ENCODE assay signal across 15 cellular contexts in genomic region chr12:91893476-91893875, GRCh38.
A peak's percentile ranks its signal among the peaks of the same experiment; 100 is the strongest.
DNase-seq lines count a peak whose midpoint lies in the region; ATAC-seq, FAIRE-seq and TF ChIP-seq lines count a peak whose summit lies in the region.
"Had no signal": no experiment of that assay in that cellular context is flagged by ENCODE, and none has a peak within 500 bp of the region (broad histone marks: within the 10 kb centered on the region; RNA-seq: fewer than 3 reads in every experiment).

No MANE protein-coding gene starts in this region.

- no peaks in the 10 kb centered on the region for H4K20me1 ChIP-seq in HepG2 (ENCODE audit: insufficient read depth, low read length)

- H3K4me1 ChIP-seq in prostate gland (replicated peaks) (no peaks in the 10 kb centered on the region), HepG2 (ENCODE audit: insufficient read depth, low read length) (no peaks in the 10 kb centered on the region)

- no peak overlapping the region for H3K4me3 ChIP-seq in bronchial epithelial cell (ENCODE audit: low read depth, low read length)
- H3K4me3 ChIP-seq in prostate gland = no peak overlapping the region
- H3K4me3 ChIP-seq in HepG2 (replicated peaks in 1 of 3; ENCODE audit: insufficient read depth in 1 of 3, low read depth in 2 of 3, low read length in 3 of 3) = no peak overlapping the region

- in situ Hi-C loops in HepG2 (cut with HindIII; ENCODE audit: extremely low pct_ligation_motif_present, low pct_unique_long_range_greater_than_20kb) = no loop called here

- ATAC-seq in HepG2 = no peak
- ATAC-seq in stimulated activated effector memory CD8-positive, alpha-beta T cell treated with anti-CD3 and anti-CD28 coated beads, Interleukin-12 subunit alpha, Interleukin-12 subunit beta, amount 100 ng/mL, for 72 hours = no peak

- H3K27me3 ChIP-seq in bronchial epithelial cell (ENCODE audit: control insufficient read depth, insufficient read depth, low read length) (no peaks in the 10 kb centered on the region), prostate gland (replicated peaks; ENCODE audit: insufficient read depth) (no peaks in the 10 kb centered on the region), HepG2 (ENCODE audit: control insufficient read depth in 1 of 2, insufficient read depth in 2 of 2, low read length in 2 of 2) (no peaks in the 10 kb centered on the region)

- no peak for FAIRE-seq in bronchial epithelial cell (lab: Jason Lieb, UNC)
- FAIRE-seq in HepG2 (lab: Jason Lieb, UNC) = no peak

- H3K9me3 ChIP-seq in prostate gland (no peaks in the 10 kb centered on the region), HepG2 (ENCODE audit: low read length) (no peaks in the 10 kb centered on the region)

- H3K4me3 Mint-ChIP-seq in stimulated activated effector memory CD8-positive, alpha-beta T cell treated with anti-CD3 and anti-CD28 coated beads, Interleukin-12 subunit alpha, Interleukin-12 subunit beta, amount 100 ng/mL, for 72 hours = no peak overlapping the region
- H3K4me3 Mint-ChIP-seq: CD14-positive monocyte, HFFc6 had no signal

- TF ChIP-seq RAD21 in HepG2 (CRISPR knock-in tag; IDR thresholded peaks at IDR 0.05) = no peak

- no peaks in the 10 kb centered on the region for H3K4me1 Mint-ChIP-seq in stimulated activated effector memory CD8-positive, alpha-beta T cell treated with anti-CD3 and anti-CD28 coated beads, Interleukin-12 subunit alpha, Interleukin-12 subunit beta, amount 100 ng/mL, for 72 hours
- H3K4me1 Mint-ChIP-seq: CD14-positive monocyte had no signal

- no peak overlapping the region for H3K9ac ChIP-seq in HepG2 (ENCODE audit: insufficient read depth, low read depth, low read length)

- H3K79me2 ChIP-seq in HepG2 (ENCODE audit: insufficient read depth, low read length) = no peaks in the 10 kb centered on the region

- H3K36me3 ChIP-seq in bronchial epithelial cell (ENCODE audit: control insufficient read depth, insufficient read depth, low read length) (no peaks in the 10 kb centered on the region), prostate gland (no peaks in the 10 kb centered on the region), HepG2 (replicated peaks in 1 of 2; ENCODE audit: control insufficient read depth in 1 of 2, insufficient read depth in 2 of 2, low read length in 2 of 2) (no peaks in the 10 kb centered on the region)

- TF ChIP-seq CTCF in bronchial epithelial cell (IDR thresholded peaks at IDR 0.05; ENCODE audit: insufficient read depth, low read length, severe bottlenecking) (no peak), prostate gland (IDR thresholded peaks at IDR 0.05) (no peak), HepG2 (CRISPR knock-in tag; IDR thresholded peaks at IDR 0.05) (no peak)

- TF ChIP-seq EP300 in HepG2 (IDR thresholded peaks at IDR 0.05; ENCODE audit: low read depth in 2 of 2, low read length in 2 of 2) = no peak
- no peak for TF ChIP-seq EP300 in HepG2 (CRISPR knock-in tag; IDR thresholded peaks at IDR 0.05; ENCODE audit: borderline replicate concordance)

- CTCF ChIA-PET in HepG2 (lab: Yijun Ruan, JAX; ENCODE audit: low intra/inter-chr PET ratio, low total read pairs) = no interaction called here

- WGBS in prostate gland = 63% methylated on average over 3 of the region's 3 CpGs
- WGBS in HepG2 (ENCODE audit: low lambda C conversion rate) = 0% methylated on average over 2 of the region's 3 CpGs

- TF ChIP-seq POLR2A in prostate gland (IDR thresholded peaks at IDR 0.05) = no peak
- TF ChIP-seq POLR2A in HepG2 (IDR thresholded peaks at IDR 0.05; ENCODE audit: insufficient read depth in 1 of 2, low read depth in 2 of 2, low read length in 2 of 2) = no peak

- POLR2A ChIA-PET in HepG2 (lab: Yijun Ruan, JAX) = no interaction called here

- H3K27ac ChIP-seq in prostate gland (peak overlapping the region in 1 of 2 donors; percentile 11), HepG2 (ENCODE audit: extremely low read length, insufficient read depth, low read length) (no peak overlapping the region)

- no peaks in the 10 kb centered on the region for H3K36me3 Mint-ChIP-seq in stimulated activated effector memory CD8-positive, alpha-beta T cell treated with anti-CD3 and anti-CD28 coated beads, Interleukin-12 subunit alpha, Interleukin-12 subunit beta, amount 100 ng/mL, for 72 hours
- H3K36me3 Mint-ChIP-seq: CD14-positive monocyte had no signal

- H3K4me2 ChIP-seq in HepG2 (ENCODE audit: low read depth, low read length) = no peak overlapping the region

- DNase-seq in NCI-H748 (lab: John Stamatoyannopoulos, UW; ENCODE audit: unreplicated experiment) (peak; percentile 10), NCI-H748 treated with DMSO at 0.1 percent for 48 hours (lab: John Stamatoyannopoulos, UW) (no peak), NCI-H82 (lab: John Stamatoyannopoulos, UW) (peak; percentile 66), bronchial epithelial cell (ENCODE audit: low read depth) (peak; percentile 20), prostate gland (ENCODE audit: low spot score) (peak; percentile 36), hepatic stellate cell (ENCODE audit: low spot score) (no peak), HepG2 (ENCODE audit: low spot score) (no peak)
- DNase-seq in stimulated activated effector memory CD8-positive, alpha-beta T cell treated with anti-CD3 and anti-CD28 coated beads, Interleukin-12 subunit alpha, Interleukin-12 subunit beta, amount 100 ng/mL, for 72 hours (ENCODE audit: low spot score in 2 of 2) = no peak
- DNase-seq: GOT3, HFFc6, NCI-H1048, NCI-H146, NCI-H345, SIG-M5 had no signal

- intact Hi-C loops in prostate gland (cut with DNase I) (no loop called here), HepG2 (cut with micrococcal nuclease; ENCODE audit: unreplicated experiment) (loop anchor here (1.0 kb wide), 1 partner anchor 78 kb away; no protein-coding TSS in a partner anchor)

- no peak overlapping the region for H2AFZ ChIP-seq in HepG2 (ENCODE audit: low read length)

- peaks cover 5% of the 10 kb centered on the region for H3K9me3 Mint-ChIP-seq in stimulated activated effector memory CD8-positive, alpha-beta T cell treated with anti-CD3 and anti-CD28 coated beads, Interleukin-12 subunit alpha, Interleukin-12 subunit beta, amount 100 ng/mL, for 72 hours
- H3K9me3 Mint-ChIP-seq: HFFc6 had no signal

- no TSS peak for BruUV-seq in HepG2 (replicated peaks; lab: Mats Ljungman, UMichigan)

- no peak overlapping the region for H3K27ac Mint-ChIP-seq in stimulated activated effector memory CD8-positive, alpha-beta T cell treated with anti-CD3 and anti-CD28 coated beads, Interleukin-12 subunit alpha, Interleukin-12 subunit beta, amount 100 ng/mL, for 72 hours
- H3K27ac Mint-ChIP-seq: CD14-positive monocyte, HFFc6 had no signal

TF ChIP-seq in HepG2, 621 proteins besides CTCF, POLR2A, EP300 and RAD21 (continues in another document):
- TF ChIP-seq ZNF564 (CRISPR knock-in tag; IDR thresholded peaks at IDR 0.05) (no peak), HNRNPL (IDR thresholded peaks at IDR 0.05; ENCODE audit: low read depth, low read length) (no peak), ZNF784 (CRISPR knock-in tag; IDR thresholded peaks at IDR 0.05; ENCODE audit: borderline replicate concordance) (no peak), ZNF34 (CRISPR knock-in tag; IDR thresholded peaks at IDR 0.05; ENCODE audit: borderline replicate concordance) (no peak), GPBP1L1 (CRISPR knock-in tag; IDR thresholded peaks at IDR 0.05) (no peak), SMAD9 (CRISPR knock-in tag; IDR thresholded peaks at IDR 0.05) (no peak), ZNF773 (CRISPR knock-in tag; IDR thresholded peaks at IDR 0.05; ENCODE audit: borderline replicate concordance) (no peak), ATF6 (CRISPR knock-in tag; conservative IDR thresholded peaks at IDR 0.05) (no peak), ZNF557 (CRISPR knock-in tag; IDR thresholded peaks at IDR 0.05) (no peak), ZNF660 (CRISPR knock-in tag; IDR thresholded peaks at IDR 0.05; ENCODE audit: borderline replicate concordance, low read depth) (no peak), ZFP36 (IDR thresholded peaks at IDR 0.05; ENCODE audit: borderline replicate concordance, low read depth, low read length, partially characterized antibody) (no peak), ZNF414 (CRISPR knock-in tag; IDR thresholded peaks at IDR 0.05) (no peak)

Comparison
In these comparisons a context has a peak if more than half of its experiments do, and no peak if none do; other contexts are left out.
1. DNase-seq: peak in NCI-H748 (single experiment), NCI-H82 (single experiment), bronchial epithelial cell (single experiment) and prostate gland (single experiment); none in NCI-H748 treated with DMSO at 0.1 percent for 48 hours (single experiment), hepatic stellate cell (single experiment), HepG2 (single experiment) and stimulated activated effector memory CD8-positive, alpha-beta T cell treated with anti-CD3 and anti-CD28 coated beads, Interleukin-12 subunit alpha, Interleukin-12 subunit beta, amount 100 ng/mL, for 72 hours (0 of 2).